ENCODE assay signal across 21 cellular contexts in genomic region chr4:158111241-158111640, GRCh38.
DNase-seq lines count a peak whose midpoint lies in the region; TF ChIP-seq lines count a peak whose summit lies in the region.
"Had no signal": no experiment of that assay in that cellular context is flagged by ENCODE, and none has a peak within 500 bp of the region (broad histone marks: within the 10 kb centered on the region; RNA-seq: fewer than 3 reads in every experiment).

No MANE protein-coding gene starts in this region.

- H2AFZ ChIP-seq in neural progenitor cell (replicated peaks) = no peak overlapping the region

- TF ChIP-seq CTCF in brain microvascular endothelial cell (IDR thresholded peaks at IDR 0.05; ENCODE audit: low read depth, low read length, missing control alignments) = no peak
- TF ChIP-seq CTCF in fibroblast of the aortic adventitia (IDR thresholded peaks at IDR 0.05; ENCODE audit: insufficient read depth, low read length) = no peak
- no peak for TF ChIP-seq CTCF in neural progenitor cell (IDR thresholded peaks at IDR 0.05)

- H3K36me3 ChIP-seq in brain microvascular endothelial cell (replicated peaks) = no peaks in the 10 kb centered on the region
- H3K36me3 ChIP-seq in neural progenitor cell = no peaks in the 10 kb centered on the region
- H3K36me3 ChIP-seq: BLaER1 treated with 17β-estradiol and CSF1 and Interleukin-3, amounts not matched to agents 10 nM and 100 nM; MG63 had no signal

- H4K20me1 ChIP-seq in neural progenitor cell (ENCODE audit: low read depth) = no peaks in the 10 kb centered on the region
- H4K20me1 ChIP-seq: BLaER1 treated with 17β-estradiol and CSF1 and Interleukin-3, amounts not matched to agents 10 nM and 100 nM had no signal

- H3F3A ChIP-seq in neural progenitor cell (ENCODE audit: low read depth) = no peaks in the 10 kb centered on the region

- H3K4me3 ChIP-seq in brain microvascular endothelial cell (ENCODE audit: low read depth, low read length) = no peak overlapping the region
- H3K4me3 ChIP-seq in fibroblast of the aortic adventitia (ENCODE audit: low read depth, low read length) = no peak overlapping the region
- no peak overlapping the region for H3K4me3 ChIP-seq in neural progenitor cell
- H3K4me3 ChIP-seq: BLaER1 treated with 17β-estradiol and CSF1 and Interleukin-3, amounts not matched to agents 10 nM and 100 nM; MG63 had no signal

- H3K27me3 ChIP-seq in brain microvascular endothelial cell (replicated peaks) = no peaks in the 10 kb centered on the region
- H3K27me3 ChIP-seq in neural progenitor cell = no peaks in the 10 kb centered on the region
- H3K27me3 ChIP-seq: BLaER1 treated with 17β-estradiol and CSF1 and Interleukin-3, amounts not matched to agents 10 nM and 100 nM; MG63 had no signal

- no peak overlapping the region for H3K27ac Mint-ChIP-seq in neural progenitor cell
- H3K27ac Mint-ChIP-seq: CD8-positive, alpha-beta T cell; H9; IgD-negative memory B cell had no signal

- no peak overlapping the region for H3K4me2 ChIP-seq in neural progenitor cell

- H3K36me3 Mint-ChIP-seq in neural progenitor cell = no peaks in the 10 kb centered on the region
- H3K36me3 Mint-ChIP-seq: CD8-positive, alpha-beta T cell; IgD-negative memory B cell had no signal

- in situ Hi-C loops in brain microvascular endothelial cell (cut with HindIII; ENCODE audit: low pct_ligation_motif_present, low sequenced_read_pairs) = no loop called here

- no peaks in the 10 kb centered on the region for H3K4me1 ChIP-seq in neural progenitor cell

- no peaks in the 10 kb centered on the region for H3K79me2 ChIP-seq in neural progenitor cell (ENCODE audit: low read depth)

- H3K27ac ChIP-seq in brain microvascular endothelial cell (no peak overlapping the region), neural progenitor cell (no peak overlapping the region)
- H3K27ac ChIP-seq: HL-60 had no signal

- no peaks in the 10 kb centered on the region for H3K9me3 ChIP-seq in neural progenitor cell (ENCODE audit: low read depth)
- H3K9me3 ChIP-seq: MG63 had no signal

- H3K27me3 Mint-ChIP-seq in neural progenitor cell (ENCODE audit: insufficient read depth, low read depth) = no peaks in the 10 kb centered on the region
- H3K27me3 Mint-ChIP-seq: IgD-negative memory B cell had no signal

- DNase-seq in HT1080 (ENCODE audit: low read depth) (peak; percentile 3), brain microvascular endothelial cell (peak; percentile 16), fibroblast of the aortic adventitia (ENCODE audit: low read depth) (peak; percentile 20), neural progenitor cell (ENCODE audit: low spot score) (peak; percentile 15), NCI-H1092 (lab: John Stamatoyannopoulos, UW) (no peak), DMS114 treated with DMSO at 0.1 percent for 48 hours (lab: John Stamatoyannopoulos, UW; ENCODE audit: unreplicated experiment) (no peak), amygdala (lab: John Stamatoyannopoulos, UW) (no peak)
- DNase-seq: CD8-positive, alpha-beta T cell; H9; Karpas-422; MG63; NCI-H1048; NCI-H1436 treated with DMSO at 0.1 percent for 48 hours; NCI-H2081; NCI-H2171 treated with DMSO at 0.1 percent for 48 hours; NCI-H748 treated with DMSO at 0.1 percent for 48 hours; NK-92 treated with Interleukin-12 subunit alpha and Interleukin-12 subunit beta, amount 100 ng/mL, for 24 hours; Right ventricle myocardium superior had no signal

- H3K4me1 Mint-ChIP-seq in neural progenitor cell = no peaks in the 10 kb centered on the region
- H3K4me1 Mint-ChIP-seq: IgD-negative memory B cell had no signal

- peaks cover 3% of the 10 kb centered on the region for H3K9me3 Mint-ChIP-seq in neural progenitor cell

- H3K4me3 Mint-ChIP-seq in neural progenitor cell = no peak overlapping the region
- H3K4me3 Mint-ChIP-seq: CD8-positive, alpha-beta T cell; H9; IgD-negative memory B cell had no signal

- no peak overlapping the region for H3K9ac ChIP-seq in neural progenitor cell
- H3K9ac ChIP-seq: BLaER1 treated with 17β-estradiol and CSF1 and Interleukin-3, amounts not matched to agents 10 nM and 100 nM had no signal

Comparison
In these comparisons a context has a peak if more than half of its experiments do, and no peak if none do; other contexts are left out.
1. DNase-seq: peak in HT1080 (single experiment), brain microvascular endothelial cell (single experiment), fibroblast of the aortic adventitia (single experiment) and neural progenitor cell (single experiment); none in NCI-H1092 (single experiment), DMS114 treated with DMSO at 0.1 percent for 48 hours (single experiment) and amygdala (0 of 56).